1 cellular context compared by ENCODE assay signal in the genomic region with DNA sequence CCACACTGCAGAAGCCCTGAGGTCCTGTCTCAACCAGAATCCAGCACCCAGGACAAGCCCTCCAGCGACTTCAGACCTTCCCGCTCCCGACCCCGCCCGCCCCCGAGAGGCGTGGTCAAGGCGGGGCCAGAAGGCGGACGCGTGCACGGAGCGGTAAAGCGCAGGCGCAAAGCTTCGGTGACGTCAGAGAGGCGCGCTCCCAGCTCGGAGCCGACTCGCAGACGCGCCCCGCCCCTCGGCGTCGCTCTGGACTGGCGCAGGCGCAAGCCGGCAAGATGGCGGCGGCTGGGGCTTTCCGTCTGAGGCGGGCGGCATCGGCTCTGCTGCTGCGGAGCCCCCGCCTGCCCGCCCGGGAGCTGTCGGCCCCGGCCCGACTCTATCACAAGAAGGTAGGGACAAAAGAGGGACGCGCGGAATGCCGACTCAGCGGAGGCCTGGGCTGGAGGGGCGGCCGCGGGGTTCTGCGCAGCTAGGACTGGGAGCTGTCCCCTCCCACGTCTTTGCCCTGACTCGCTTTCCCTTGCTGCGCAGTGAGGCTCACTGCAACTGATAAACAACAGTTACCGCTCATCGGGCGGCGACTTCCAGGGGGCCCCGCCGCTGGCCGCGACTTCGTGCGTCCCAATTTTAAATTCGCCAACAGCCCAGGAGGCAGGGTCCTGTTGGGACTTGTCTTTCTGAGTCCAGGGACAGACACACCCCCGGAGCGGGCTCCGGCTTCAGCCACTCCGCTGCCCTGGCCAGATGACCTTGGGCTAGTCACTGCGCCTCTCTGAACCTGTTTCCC.
TF ChIP-seq lines count a peak whose summit lies in the region.

Gene ISCU (plus strand): TSS at position 249 of the 787 bp plus-strand sequence. CDS start 27 bp downstream, at position 276.

TF ChIP-seq in WTC11, 78 proteins besides CTCF, POLR2A, EP300 and RAD21 (continued from another document and continues in another):
- TF ChIP-seq NR2C2 (CRISPR knock-in tag; IDR thresholded peaks at IDR 0.05): no peak
- no peak for TF ChIP-seq JUN (CRISPR knock-in tag; IDR thresholded peaks at IDR 0.05)
- 0 out of 2 replicates have a peak, but pooled peaks have one; percentile 2 for TF ChIP-seq USF2 (CRISPR knock-in tag; IDR thresholded peaks at IDR 0.05)
- 0 out of 2 replicates have a peak, but pooled peaks have one; percentile 5 for TF ChIP-seq PRDM15 (CRISPR knock-in tag; IDR thresholded peaks at IDR 0.05)
- peak; percentile 84; the same call in 1 of the 2 replicates for TF ChIP-seq MYBL2 (CRISPR knock-in tag; IDR thresholded peaks at IDR 0.05)
- no peak for TF ChIP-seq ZMAT4 (CRISPR knock-in tag; IDR thresholded peaks at IDR 0.05)
- no peak; the same call in 1 of the 2 replicates for TF ChIP-seq AFF4 (CRISPR knock-in tag; IDR thresholded peaks at IDR 0.05; ENCODE audit: borderline replicate concordance)
- peak; percentile 43; the same call in 1 of the 2 replicates for TF ChIP-seq GABPB1 (CRISPR knock-in tag; IDR thresholded peaks at IDR 0.05)
- TF ChIP-seq ESRRA (CRISPR knock-in tag; IDR thresholded peaks at IDR 0.05; ENCODE audit: borderline replicate concordance): 0 out of 2 replicates have a peak, but pooled peaks have one; percentile 14
- no peak for TF ChIP-seq FOXJ3 (CRISPR knock-in tag; IDR thresholded peaks at IDR 0.05; ENCODE audit: borderline replicate concordance)
- TF ChIP-seq ZNF671 (CRISPR knock-in tag; IDR thresholded peaks at IDR 0.05): 0 out of 2 replicates have a peak, but pooled peaks have one; percentile 38
- peak; percentile 87 for TF ChIP-seq ZBTB43 (CRISPR knock-in tag; IDR thresholded peaks at IDR 0.05)
- no peak for TF ChIP-seq ZNF317 (CRISPR knock-in tag; IDR thresholded peaks at IDR 0.05; ENCODE audit: borderline replicate concordance, low read depth)
- TF ChIP-seq ZNF532 (CRISPR knock-in tag; IDR thresholded peaks at IDR 0.05; ENCODE audit: borderline replicate concordance): no peak
- no peak for TF ChIP-seq RORB (CRISPR knock-in tag; IDR thresholded peaks at IDR 0.05)
- TF ChIP-seq FOXP1 (CRISPR knock-in tag; IDR thresholded peaks at IDR 0.05; ENCODE audit: borderline replicate concordance): peak; percentile 91
- no peak for TF ChIP-seq NFATC4 (CRISPR knock-in tag; IDR thresholded peaks at IDR 0.05)
- TF ChIP-seq, protein P1, sequence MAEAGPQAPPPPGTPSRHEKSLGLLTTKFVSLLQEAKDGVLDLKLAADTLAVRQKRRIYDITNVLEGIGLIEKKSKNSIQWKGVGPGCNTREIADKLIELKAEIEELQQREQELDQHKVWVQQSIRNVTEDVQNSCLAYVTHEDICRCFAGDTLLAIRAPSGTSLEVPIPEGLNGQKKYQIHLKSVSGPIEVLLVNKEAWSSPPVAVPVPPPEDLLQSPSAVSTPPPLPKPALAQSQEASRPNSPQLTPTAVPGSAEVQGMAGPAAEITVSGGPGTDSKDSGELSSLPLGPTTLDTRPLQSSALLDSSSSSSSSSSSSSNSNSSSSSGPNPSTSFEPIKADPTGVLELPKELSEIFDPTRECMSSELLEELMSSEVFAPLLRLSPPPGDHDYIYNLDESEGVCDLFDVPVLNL (CRISPR knock-in tag; IDR thresholded peaks at IDR 0.05; ENCODE audit: borderline replicate concordance, low read depth): 0 out of 2 replicates have a peak, but pooled peaks have one; percentile 40
- TF ChIP-seq FOXK1 (CRISPR knock-in tag; IDR thresholded peaks at IDR 0.05): peak; percentile 81
- no peak for TF ChIP-seq MXD4 (CRISPR knock-in tag; IDR thresholded peaks at IDR 0.05; ENCODE audit: borderline replicate concordance)
- no peak for TF ChIP-seq TEAD1 (CRISPR knock-in tag; IDR thresholded peaks at IDR 0.05)
- TF ChIP-seq, protein P2, sequence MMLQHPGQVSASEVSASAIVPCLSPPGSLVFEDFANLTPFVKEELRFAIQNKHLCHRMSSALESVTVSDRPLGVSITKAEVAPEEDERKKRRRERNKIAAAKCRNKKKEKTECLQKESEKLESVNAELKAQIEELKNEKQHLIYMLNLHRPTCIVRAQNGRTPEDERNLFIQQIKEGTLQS (CRISPR knock-in tag; conservative IDR thresholded peaks at IDR 0.05): no peak
- TF ChIP-seq RELA (CRISPR knock-in tag; IDR thresholded peaks at IDR 0.05; ENCODE audit: borderline replicate concordance): no peak
- TF ChIP-seq, protein P3, sequence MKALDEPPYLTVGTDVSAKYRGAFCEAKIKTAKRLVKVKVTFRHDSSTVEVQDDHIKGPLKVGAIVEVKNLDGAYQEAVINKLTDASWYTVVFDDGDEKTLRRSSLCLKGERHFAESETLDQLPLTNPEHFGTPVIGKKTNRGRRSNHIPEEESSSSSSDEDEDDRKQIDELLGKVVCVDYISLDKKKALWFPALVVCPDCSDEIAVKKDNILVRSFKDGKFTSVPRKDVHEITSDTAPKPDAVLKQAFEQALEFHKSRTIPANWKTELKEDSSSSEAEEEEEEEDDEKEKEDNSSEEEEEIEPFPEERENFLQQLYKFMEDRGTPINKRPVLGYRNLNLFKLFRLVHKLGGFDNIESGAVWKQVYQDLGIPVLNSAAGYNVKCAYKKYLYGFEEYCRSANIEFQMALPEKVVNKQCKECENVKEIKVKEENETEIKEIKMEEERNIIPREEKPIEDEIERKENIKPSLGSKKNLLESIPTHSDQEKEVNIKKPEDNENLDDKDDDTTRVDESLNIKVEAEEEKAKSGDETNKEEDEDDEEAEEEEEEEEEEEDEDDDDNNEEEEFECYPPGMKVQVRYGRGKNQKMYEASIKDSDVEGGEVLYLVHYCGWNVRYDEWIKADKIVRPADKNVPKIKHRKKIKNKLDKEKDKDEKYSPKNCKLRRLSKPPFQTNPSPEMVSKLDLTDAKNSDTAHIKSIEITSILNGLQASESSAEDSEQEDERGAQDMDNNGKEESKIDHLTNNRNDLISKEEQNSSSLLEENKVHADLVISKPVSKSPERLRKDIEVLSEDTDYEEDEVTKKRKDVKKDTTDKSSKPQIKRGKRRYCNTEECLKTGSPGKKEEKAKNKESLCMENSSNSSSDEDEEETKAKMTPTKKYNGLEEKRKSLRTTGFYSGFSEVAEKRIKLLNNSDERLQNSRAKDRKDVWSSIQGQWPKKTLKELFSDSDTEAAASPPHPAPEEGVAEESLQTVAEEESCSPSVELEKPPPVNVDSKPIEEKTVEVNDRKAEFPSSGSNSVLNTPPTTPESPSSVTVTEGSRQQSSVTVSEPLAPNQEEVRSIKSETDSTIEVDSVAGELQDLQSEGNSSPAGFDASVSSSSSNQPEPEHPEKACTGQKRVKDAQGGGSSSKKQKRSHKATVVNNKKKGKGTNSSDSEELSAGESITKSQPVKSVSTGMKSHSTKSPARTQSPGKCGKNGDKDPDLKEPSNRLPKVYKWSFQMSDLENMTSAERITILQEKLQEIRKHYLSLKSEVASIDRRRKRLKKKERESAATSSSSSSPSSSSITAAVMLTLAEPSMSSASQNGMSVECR (CRISPR knock-in tag; IDR thresholded peaks at IDR 0.05; ENCODE audit: borderline replicate concordance): peak; percentile 23; the same call in 1 of the 2 replicates
